Comparison of ENCODE assay signal across 1 cellular context in genomic region chr1:32221980-32222751, GRCh38.
TF ChIP-seq lines count a peak whose summit lies in the region.

EIF3I (plus strand) TSS chr1:32222407; CDS start chr1:32222442, 35 bp downstream.
TMEM234 (minus strand) TSS chr1:32222353; CDS start chr1:32222322, 31 bp downstream.

TF ChIP-seq in HepG2, 621 proteins besides CTCF, POLR2A, EP300 and RAD21 (continued from another document and continues in another):
- TF ChIP-seq ZNF432 (CRISPR knock-in tag; IDR thresholded peaks at IDR 0.05; ENCODE audit: borderline replicate concordance): no peak
- TF ChIP-seq ARID5B (CRISPR knock-in tag; IDR thresholded peaks at IDR 0.05): no peak
- no peak for TF ChIP-seq ZNF75D (CRISPR knock-in tag; IDR thresholded peaks at IDR 0.05; ENCODE audit: borderline replicate concordance)
- TF ChIP-seq RFX1 (IDR thresholded peaks at IDR 0.05): peak; percentile 90
- peak; percentile 89 for TF ChIP-seq POLR2G (IDR thresholded peaks at IDR 0.05; ENCODE audit: low read depth, low read length)
- no peak for TF ChIP-seq SATB2 (CRISPR knock-in tag; IDR thresholded peaks at IDR 0.05)
- TF ChIP-seq KLF6 (CRISPR knock-in tag; IDR thresholded peaks at IDR 0.05): no peak
- no peak for TF ChIP-seq NCOR1 (IDR thresholded peaks at IDR 0.05; ENCODE audit: borderline replicate concordance, low read length)
- no peak for TF ChIP-seq KIAA2018 (CRISPR knock-in tag; IDR thresholded peaks at IDR 0.05; ENCODE audit: borderline replicate concordance)
- TF ChIP-seq HOXA9 (CRISPR knock-in tag; IDR thresholded peaks at IDR 0.05; ENCODE audit: borderline replicate concordance): no peak
- TF ChIP-seq FIP1L1 (IDR thresholded peaks at IDR 0.05; ENCODE audit: borderline replicate concordance, insufficient read depth, low read depth, low read length): no peak
- TF ChIP-seq ZNF224 (CRISPR knock-in tag; IDR thresholded peaks at IDR 0.05): peak; percentile 79; the same call in 1 of the 2 replicates
- no peak for TF ChIP-seq ZNF646 (CRISPR knock-in tag; IDR thresholded peaks at IDR 0.05)
- 0 out of 2 replicates have a peak, but pooled peaks have one; percentile 42 for TF ChIP-seq ZNF670 (CRISPR knock-in tag; IDR thresholded peaks at IDR 0.05; ENCODE audit: borderline replicate concordance)
- peak; percentile 96 for TF ChIP-seq ELF1 (CRISPR knock-in tag; IDR thresholded peaks at IDR 0.05)
- TF ChIP-seq POLR2AphosphoS2 (IDR thresholded peaks at IDR 0.05; ENCODE audit: low read depth, low read length): peak; percentile 47; the same call in 1 of the 2 replicates
- no peak for TF ChIP-seq ZNF510 (CRISPR knock-in tag; IDR thresholded peaks at IDR 0.05; ENCODE audit: low read depth)
- no peak for TF ChIP-seq ZNF616 (CRISPR knock-in tag; IDR thresholded peaks at IDR 0.05; ENCODE audit: low read depth)
- TF ChIP-seq NBN (conservative IDR thresholded peaks at IDR 0.05): no peak
- TF ChIP-seq ZSCAN22 (CRISPR knock-in tag; IDR thresholded peaks at IDR 0.05): no peak
- no peak for TF ChIP-seq CEBPG (CRISPR knock-in tag; IDR thresholded peaks at IDR 0.05)
- no peak for TF ChIP-seq ZNF136 (CRISPR knock-in tag; IDR thresholded peaks at IDR 0.05; ENCODE audit: low read depth)
- TF ChIP-seq DPF2 (CRISPR knock-in tag; IDR thresholded peaks at IDR 0.05; ENCODE audit: borderline replicate concordance, low read depth): no peak
- no peak for TF ChIP-seq RARG (CRISPR knock-in tag; IDR thresholded peaks at IDR 0.05; ENCODE audit: low read depth)
- no peak for TF ChIP-seq NFE2L2 (IDR thresholded peaks at IDR 0.05; ENCODE audit: low read length)
- TF ChIP-seq MXD1 (CRISPR knock-in tag; IDR thresholded peaks at IDR 0.05): peak; percentile 28; the same call in 1 of the 2 replicates
- 0 out of 2 replicates have a peak, but pooled peaks have one; percentile 47 for TF ChIP-seq ZNF546 (CRISPR knock-in tag; conservative IDR thresholded peaks at IDR 0.05)
- peak; percentile 73; the same call in 1 of the 2 replicates for TF ChIP-seq SRY (CRISPR knock-in tag; IDR thresholded peaks at IDR 0.05)
- TF ChIP-seq CREB1 (IDR thresholded peaks at IDR 0.05): peak; percentile 85
- TF ChIP-seq CREB1 (CRISPR knock-in tag; IDR thresholded peaks at IDR 0.05): peak; percentile 95
- no peak for TF ChIP-seq ZEB1 (IDR thresholded peaks at IDR 0.05; ENCODE audit: insufficient replicate concordance, low read depth)
- no peak; the same call in 1 of the 2 replicates for TF ChIP-seq ISL2 (CRISPR knock-in tag; IDR thresholded peaks at IDR 0.05)
- TF ChIP-seq TFDP1 (CRISPR knock-in tag; IDR thresholded peaks at IDR 0.05; ENCODE audit: borderline replicate concordance): no peak
- TF ChIP-seq TBL1XR1 (IDR thresholded peaks at IDR 0.05; ENCODE audit: borderline replicate concordance, low read length, partially characterized antibody): no peak
- TF ChIP-seq FLYWCH1 (CRISPR knock-in tag; IDR thresholded peaks at IDR 0.05): no peak
- TF ChIP-seq PHF20 (CRISPR knock-in tag; IDR thresholded peaks at IDR 0.05): peak; percentile 93
- no peak for TF ChIP-seq PHB2 (IDR thresholded peaks at IDR 0.05; ENCODE audit: partially characterized antibody)
- peak in 1 of 2 experiments; percentile 13; a peak in 1 of 4 replicates for TF ChIP-seq KLF16 (CRISPR knock-in tag; IDR thresholded peaks at IDR 0.05)
- 0 out of 2 replicates have a peak, but pooled peaks have one; percentile 20 for TF ChIP-seq ZNF691 (CRISPR knock-in tag; IDR thresholded peaks at IDR 0.05; ENCODE audit: borderline replicate concordance, low read depth)
- TF ChIP-seq ZNF264 (CRISPR knock-in tag; IDR thresholded peaks at IDR 0.05): no peak
- no peak for TF ChIP-seq ZNF674 (CRISPR knock-in tag; IDR thresholded peaks at IDR 0.05; ENCODE audit: low read depth)
- no peak for TF ChIP-seq KLF11 (CRISPR knock-in tag; IDR thresholded peaks at IDR 0.05)
